In the genomic region with DNA sequence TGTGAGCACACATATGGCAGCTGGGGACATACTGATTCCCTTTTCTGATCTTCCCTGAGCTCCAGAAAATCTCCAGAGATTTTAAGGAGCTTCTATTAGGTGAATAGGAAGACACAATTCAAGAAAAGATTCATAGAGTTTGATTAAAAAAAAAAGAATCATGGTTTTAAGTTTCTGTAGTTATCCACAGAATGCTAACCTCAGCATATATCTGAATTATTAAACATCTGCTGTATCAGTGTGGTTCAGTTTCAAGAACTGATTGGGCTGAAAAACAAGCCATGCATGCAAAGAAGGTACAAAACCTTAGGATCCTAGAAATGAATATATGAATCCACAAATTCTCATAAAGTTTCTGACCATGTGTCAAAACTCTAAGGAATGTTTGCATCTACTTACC, we compare ENCODE assay signal across 30 cellular contexts.
"Had no signal": no experiment of that assay in that cellular context is flagged by ENCODE, and none has a peak within 500 bp of the region (broad histone marks: within the 10 kb centered on the region; RNA-seq: fewer than 3 reads in every experiment).

No MANE protein-coding gene starts in this region.

- H3K27ac Mint-ChIP-seq: activated CD4-positive, alpha-beta memory T cell treated with anti-CD3 and anti-CD28 coated beads, Interleukin-2, amount 10 ng/mL, durations not matched to agents 7 days and 5 days; activated naive CD4-positive, alpha-beta T cell treated with anti-CD3 and anti-CD28 coated beads for 36 hours; activated naive CD4-positive, alpha-beta T cell treated with anti-CD3 and anti-CD28 coated beads, Interleukin-2, amount 50 U/mL, for 24 hours; activated naive CD8-positive, alpha-beta T cell treated with anti-CD3 and anti-CD28 coated beads for 36 hours; activated naive CD8-positive, alpha-beta T cell treated with anti-CD3 and anti-CD28 coated beads, Interleukin-2, amount 50 U/mL, for 24 hours; activated T-helper 2 cell treated with anti-CD3 and anti-CD28 coated beads, Interferon-gamma antibody, Interleukin-2, Interleukin-4, amounts not matched to agents 10 μg/mL and 5 μg/mL and 100 μg/mL, durations not matched to agents 14 hours and 24 hours and 36 hours had no signal

- H3K27me3 Mint-ChIP-seq: activated CD4-positive, alpha-beta memory T cell treated with anti-CD3 and anti-CD28 coated beads, Interleukin-2, amount 10 ng/mL, durations not matched to agents 7 days and 5 days; activated naive CD4-positive, alpha-beta T cell treated with anti-CD3 and anti-CD28 coated beads, Interleukin-2, amount 50 U/mL, for 24 hours; activated naive CD8-positive, alpha-beta T cell treated with anti-CD3 and anti-CD28 coated beads for 36 hours; activated naive CD8-positive, alpha-beta T cell treated with anti-CD3 and anti-CD28 coated beads, Interleukin-2, amount 50 U/mL, for 24 hours had no signal

- H3K27ac ChIP-seq: adrenal gland, body of pancreas, colonic mucosa, epithelial cell of prostate, esophagus squamous epithelium, gastroesophageal sphincter had no signal

- H3K36me3 ChIP-seq: adrenal gland, colonic mucosa, esophagus squamous epithelium, gastroesophageal sphincter had no signal

- H3K4me3 Mint-ChIP-seq: activated CD4-positive, alpha-beta memory T cell treated with anti-CD3 and anti-CD28 coated beads, Interleukin-2, amount 10 ng/mL, durations not matched to agents 7 days and 5 days; activated naive CD4-positive, alpha-beta T cell treated with anti-CD3 and anti-CD28 coated beads for 36 hours; activated naive CD4-positive, alpha-beta T cell treated with anti-CD3 and anti-CD28 coated beads, Interleukin-2, amount 50 U/mL, for 24 hours; activated naive CD8-positive, alpha-beta T cell treated with anti-CD3 and anti-CD28 coated beads for 36 hours; activated naive CD8-positive, alpha-beta T cell treated with anti-CD3 and anti-CD28 coated beads, Interleukin-2, amount 50 U/mL, for 24 hours; activated T-helper 1 cell treated with anti-CD3 and anti-CD28 coated beads, Interleukin-12 subunit alpha, Interleukin-12 subunit beta, Interleukin-2, Interleukin-4 antibody, amounts not matched to agents 30 ng/mL and 10 ng/mL and 1 ng/mL, durations not matched to agents 14 hours and 24 hours and 36 hours had no signal

- H3K4me1 ChIP-seq: adrenal gland, colonic mucosa had no signal

- H3K4me3 ChIP-seq: adrenal gland, body of pancreas, colonic mucosa, esophagus squamous epithelium, gastroesophageal sphincter had no signal

- DNase-seq: activated CD4-positive, alpha-beta memory T cell treated with anti-CD3 and anti-CD28 coated beads, Interleukin-2, amount 10 ng/mL, durations not matched to agents 7 days and 5 days; activated CD4-positive, alpha-beta T cell treated with anti-CD3 and anti-CD28 coated beads for 48 hours; activated CD4-positive, CD25-positive, alpha-beta regulatory T cell; activated CD4-positive, CD25-positive, alpha-beta regulatory T cell treated with anti-CD3 and anti-CD28 coated beads, Interleukin-2, amount 50 U/mL, for 72 hours; activated CD8-positive, alpha-beta memory T cell treated with anti-CD3 and anti-CD28 coated beads, Interleukin-2, amount 50 U/mL, for 48 hours; activated effector memory CD4-positive, alpha-beta T cell treated with anti-CD3 and anti-CD28 coated beads, Interleukin-2, amount 50 U/mL, for 16 hours; activated naive CD4-positive, alpha-beta T cell treated with anti-CD3 and anti-CD28 coated beads for 36 hours; activated naive CD8-positive, alpha-beta T cell treated with anti-CD3 and anti-CD28 coated beads for 36 hours; activated naive CD8-positive, alpha-beta T cell treated with anti-CD3 and anti-CD28 coated beads, Interleukin-2, amount 50 U/mL, for 24 hours; activated T-cell treated with anti-CD3 and anti-CD28 coated beads for 4 hours; activated T-cell treated with anti-CD3 and anti-CD28 coated beads, Interleukin-2, amount 50 U/mL, for 48 hours; adrenal gland; amygdala; aorta; body of pancreas; caudate nucleus; cerebellar nuclear complex; colonic mucosa; effector CD8-positive, alpha-beta T cell; esophagus squamous epithelium; foreskin melanocyte; head of caudate nucleus; T-helper 2 cell had no signal

- ATAC-seq: body of pancreas, gastroesophageal sphincter had no signal

- FAIRE-seq: endometrium, endothelial cell of umbilical vein had no signal

- H3K9me3 Mint-ChIP-seq: activated CD4-positive, alpha-beta memory T cell treated with anti-CD3 and anti-CD28 coated beads, Interleukin-2, amount 10 ng/mL, durations not matched to agents 7 days and 5 days; activated naive CD4-positive, alpha-beta T cell treated with anti-CD3 and anti-CD28 coated beads for 36 hours; activated naive CD4-positive, alpha-beta T cell treated with anti-CD3 and anti-CD28 coated beads, Interleukin-2, amount 50 U/mL, for 24 hours; activated naive CD8-positive, alpha-beta T cell treated with anti-CD3 and anti-CD28 coated beads for 36 hours; activated naive CD8-positive, alpha-beta T cell treated with anti-CD3 and anti-CD28 coated beads, Interleukin-2, amount 50 U/mL, for 24 hours; activated T-helper 1 cell treated with anti-CD3 and anti-CD28 coated beads, Interleukin-12 subunit alpha, Interleukin-12 subunit beta, Interleukin-2, Interleukin-4 antibody, amounts not matched to agents 30 ng/mL and 10 ng/mL and 1 ng/mL, durations not matched to agents 14 hours and 24 hours and 36 hours; activated T-helper 2 cell treated with anti-CD3 and anti-CD28 coated beads, Interferon-gamma antibody, Interleukin-2, Interleukin-4, amounts not matched to agents 10 μg/mL and 5 μg/mL and 100 μg/mL, durations not matched to agents 14 hours and 24 hours and 36 hours had no signal

- H3K4me1 Mint-ChIP-seq: activated CD4-positive, alpha-beta memory T cell treated with anti-CD3 and anti-CD28 coated beads, Interleukin-2, amount 10 ng/mL, durations not matched to agents 7 days and 5 days; activated naive CD4-positive, alpha-beta T cell treated with anti-CD3 and anti-CD28 coated beads, Interleukin-2, amount 50 U/mL, for 24 hours had no signal

- H3K36me3 Mint-ChIP-seq: activated naive CD4-positive, alpha-beta T cell treated with anti-CD3 and anti-CD28 coated beads, Interleukin-2, amount 50 U/mL, for 24 hours; activated naive CD8-positive, alpha-beta T cell treated with anti-CD3 and anti-CD28 coated beads for 36 hours had no signal

- H3K9me3 ChIP-seq: adrenal gland, body of pancreas, colonic mucosa, esophagus squamous epithelium, gastroesophageal sphincter had no signal

- H3K27me3 ChIP-seq: adrenal gland, body of pancreas, colonic mucosa, esophagus squamous epithelium, gastroesophageal sphincter had no signal
